9 cellular contexts compared by ENCODE assay signal in the genomic region with DNA sequence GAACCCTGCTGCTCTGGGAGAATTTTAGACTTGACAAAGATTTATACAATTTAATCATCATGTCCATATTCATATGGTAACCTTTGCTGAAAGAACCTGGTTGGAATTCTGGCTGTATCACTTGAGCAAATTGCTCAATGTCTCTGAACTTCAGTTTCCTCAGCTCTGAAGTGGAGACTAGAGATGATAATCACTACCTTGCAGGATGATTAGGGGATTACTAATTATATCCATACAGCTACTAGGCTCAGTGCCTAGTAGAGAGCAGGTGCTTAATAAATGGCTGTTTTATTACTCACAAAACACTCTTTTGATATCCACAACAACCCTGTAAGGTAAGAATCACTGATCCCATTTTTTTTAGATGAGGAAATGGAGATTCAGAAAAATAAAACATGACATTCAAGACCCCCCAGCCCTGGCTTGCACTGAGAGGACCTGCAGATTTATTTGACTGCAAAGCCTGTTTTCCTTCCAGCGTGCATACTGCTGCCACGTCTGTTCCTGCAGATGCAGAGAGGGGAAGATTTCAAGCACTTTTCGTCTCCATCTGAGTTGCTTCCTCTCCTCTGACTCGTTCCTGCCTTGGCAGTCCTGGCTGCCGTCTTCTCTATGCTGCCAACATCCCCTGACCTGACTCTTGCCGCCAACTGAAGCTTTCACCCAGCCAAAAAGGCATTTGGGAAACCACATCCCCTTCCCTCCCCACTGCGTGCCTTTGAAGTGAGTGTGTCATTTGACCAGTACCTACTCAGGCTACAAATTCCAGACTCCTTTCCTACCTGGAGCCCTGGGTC.
DNase-seq lines count a peak whose midpoint lies in the region; ATAC-seq and TF ChIP-seq lines count a peak whose summit lies in the region.
"Had no signal": no experiment of that assay in that cellular context is flagged by ENCODE, and none has a peak within 500 bp of the region (broad histone marks: within the 10 kb centered on the region; RNA-seq: fewer than 3 reads in every experiment).

No MANE protein-coding gene starts in this region.

- H3K4me1 ChIP-seq in right atrium auricular region = peaks cover 0 to 62% of the 10 kb centered on the region in 2 donors
- H3K4me1 ChIP-seq in transverse colon = peaks cover 4 to 29% (median 8%) of the 10 kb centered on the region in 4 donors

- DNase-seq in HT1080 (ENCODE audit: low read depth) (peak; percentile 84), SW480 (ENCODE audit: low spot score) (peak; percentile 88), right atrium auricular region (ENCODE audit: low spot score) (peak; percentile 66), transverse colon (peak; percentile 9), erythroblast (lab: John Stamatoyannopoulos, UW) (no peak)
- DNase-seq: activated naive CD8-positive, alpha-beta T cell treated with anti-CD3 and anti-CD28 coated beads, Interleukin-2, amount 50 U/mL, for 24 hours; T-cell had no signal

- H3K36me3 ChIP-seq in right atrium auricular region (no peaks in the 10 kb centered on the region), transverse colon (no peaks in the 10 kb centered on the region)

- no peak overlapping the region for H3K4me3 ChIP-seq in right atrium auricular region
- H3K4me3 ChIP-seq in transverse colon = no peak overlapping the region

- no peaks in the 10 kb centered on the region for H3K27me3 ChIP-seq in right atrium auricular region
- no peaks in the 10 kb centered on the region for H3K27me3 ChIP-seq in transverse colon

- TF ChIP-seq CTCF in right atrium auricular region (IDR thresholded peaks at IDR 0.05) (no peak), transverse colon (IDR thresholded peaks at IDR 0.05) (no peak)

- 27 to 51% methylated on average over 3 to 7 of the region's 7 CpGs for WGBS in transverse colon (ENCODE audit: low coverage in 1 of 2), 2 donors

- in situ Hi-C loops in transverse colon (cut with MboI; ENCODE audit: low pct_ligation_motif_present in 1 of 4, low pct_unique_long_range_greater_than_20kb in 1 of 4, low sequenced_read_pairs in 3 of 4) = no loop called here

- ATAC-seq in GM19463 (IDR thresholded peaks at IDR 0.05; ENCODE audit: unreplicated experiment) (no peak), GM18868 (IDR thresholded peaks at IDR 0.05; ENCODE audit: unreplicated experiment) (no peak)
- ATAC-seq: activated naive CD8-positive, alpha-beta T cell treated with anti-CD3 and anti-CD28 coated beads, Interleukin-2, amount 50 U/mL, for 24 hours; T-cell had no signal

- intact Hi-C loops in transverse colon (cut with DNase I; ENCODE audit: low total_unique reads) = no loop called here

- H3K9me3 ChIP-seq in right atrium auricular region = no peaks in the 10 kb centered on the region
- H3K9me3 ChIP-seq in transverse colon = no peaks in the 10 kb centered on the region

- peak overlapping the region; percentile 42 to 63 for H3K27ac ChIP-seq in right atrium auricular region
- peak overlapping the region; percentile 13 to 61 (median 53) for H3K27ac ChIP-seq in transverse colon

- no peak for TF ChIP-seq POLR2A in transverse colon (IDR thresholded peaks at IDR 0.05)
- no peak for TF ChIP-seq POLR2A in erythroblast (IDR thresholded peaks at IDR 0.05; ENCODE audit: low read length)

- no peak for TF ChIP-seq EP300 in transverse colon (IDR thresholded peaks at IDR 0.05; ENCODE audit: low read depth)

Comparison
In these comparisons a context has a peak if more than half of its experiments do, and no peak if none do; other contexts are left out.
1. DNase-seq: peak in HT1080 (single experiment), SW480 (single experiment), right atrium auricular region (single experiment) and transverse colon (single experiment); none in erythroblast (0 of 2).